15 cellular contexts compared by ENCODE assay signal in the genomic region with DNA sequence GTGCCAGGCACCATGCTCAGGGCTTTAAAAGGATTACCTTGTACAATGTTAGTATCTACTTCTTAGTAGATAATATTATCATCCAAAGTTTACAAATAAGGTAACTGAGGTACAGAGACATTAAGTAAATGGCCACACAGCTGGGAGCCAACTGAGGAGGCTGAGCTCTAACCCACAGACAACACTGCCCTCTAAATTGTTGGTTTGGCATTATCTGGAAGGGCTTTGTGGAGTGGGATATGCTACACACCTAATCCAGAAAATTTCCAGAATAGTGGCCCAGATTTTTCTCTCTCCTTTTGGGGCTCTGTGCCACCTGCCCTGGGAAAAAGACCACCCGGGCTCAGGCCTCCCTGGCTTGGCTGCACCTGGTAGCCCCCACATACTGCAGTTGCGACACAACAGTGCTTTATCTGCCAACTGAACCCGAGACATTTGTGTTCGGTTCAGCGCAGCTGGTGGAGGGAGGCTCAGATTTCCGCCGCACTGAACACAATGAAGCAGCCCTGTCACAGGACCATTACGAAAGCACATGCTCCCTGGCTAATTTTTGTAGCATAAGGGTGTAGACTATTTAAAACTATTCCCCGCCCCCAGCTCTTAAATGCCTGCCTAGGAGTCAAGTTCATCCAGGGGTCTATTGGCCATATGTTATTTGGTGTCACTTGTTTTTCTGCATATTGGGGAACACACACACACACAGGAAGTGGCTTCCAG.
DNase-seq lines count a peak whose midpoint lies in the region; ATAC-seq and TF ChIP-seq lines count a peak whose summit lies in the region.
"Had no signal": no experiment of that assay in that cellular context is flagged by ENCODE, and none has a peak within 500 bp of the region (broad histone marks: within the 10 kb centered on the region; RNA-seq: fewer than 3 reads in every experiment).

No MANE protein-coding gene starts in this region.

- intact Hi-C loops in activated T-helper 2 cell treated with anti-CD3 and anti-CD28 coated beads, Interferon-gamma antibody, Interleukin-2, Interleukin-4, amounts not matched to agents 10 μg/mL and 5 μg/mL and 100 μg/mL, durations not matched to agents 14 hours and 24 hours and 36 hours (cut with micrococcal nuclease), result no loop called here

- no peaks in the 10 kb centered on the region for H3K4me1 Mint-ChIP-seq in activated T-helper 2 cell treated with anti-CD3 and anti-CD28 coated beads, Interferon-gamma antibody, Interleukin-2, Interleukin-4, amounts not matched to agents 10 μg/mL and 5 μg/mL and 100 μg/mL, durations not matched to agents 14 hours and 24 hours and 36 hours (ENCODE audit: low read depth)

- no peak overlapping the region for H3K27ac Mint-ChIP-seq in activated T-helper 2 cell treated with anti-CD3 and anti-CD28 coated beads, Interferon-gamma antibody, Interleukin-2, Interleukin-4, amounts not matched to agents 10 μg/mL and 5 μg/mL and 100 μg/mL, durations not matched to agents 14 hours and 24 hours and 36 hours
- H3K27ac Mint-ChIP-seq: H9 had no signal

- no peak overlapping the region for H3K4me3 Mint-ChIP-seq in activated T-helper 2 cell treated with anti-CD3 and anti-CD28 coated beads, Interferon-gamma antibody, Interleukin-2, Interleukin-4, amounts not matched to agents 10 μg/mL and 5 μg/mL and 100 μg/mL, durations not matched to agents 14 hours and 24 hours and 36 hours (ENCODE audit: low read depth)
- H3K4me3 Mint-ChIP-seq: H9, neural crest cell had no signal

- H3K36me3 Mint-ChIP-seq in activated T-helper 2 cell treated with anti-CD3 and anti-CD28 coated beads, Interferon-gamma antibody, Interleukin-2, Interleukin-4, amounts not matched to agents 10 μg/mL and 5 μg/mL and 100 μg/mL, durations not matched to agents 14 hours and 24 hours and 36 hours (ENCODE audit: low read depth), result no peaks in the 10 kb centered on the region

- H3K27me3 Mint-ChIP-seq in activated T-helper 2 cell treated with anti-CD3 and anti-CD28 coated beads, Interferon-gamma antibody, Interleukin-2, Interleukin-4, amounts not matched to agents 10 μg/mL and 5 μg/mL and 100 μg/mL, durations not matched to agents 14 hours and 24 hours and 36 hours (ENCODE audit: low read depth), result no peaks in the 10 kb centered on the region

- H3K9me3 Mint-ChIP-seq in activated T-helper 2 cell treated with anti-CD3 and anti-CD28 coated beads, Interferon-gamma antibody, Interleukin-2, Interleukin-4, amounts not matched to agents 10 μg/mL and 5 μg/mL and 100 μg/mL, durations not matched to agents 14 hours and 24 hours and 36 hours, result no peaks in the 10 kb centered on the region
- H3K9me3 Mint-ChIP-seq: H9, neural crest cell had no signal

- DNase-seq in HuH-7 (ENCODE audit: low spot score), result peak; percentile 23
- peak; percentile 17 to 57 for DNase-seq in NCI-H446 (lab: John Stamatoyannopoulos, UW)
- DNase-seq in glomerular visceral epithelial cell (ENCODE audit: extremely low spot score), result peak; percentile 20
- peak; percentile 54 for DNase-seq in pons (ENCODE audit: low spot score)
- no peak for DNase-seq in activated T-helper 2 cell treated with anti-CD3 and anti-CD28 coated beads, Interferon-gamma antibody, Interleukin-2, Interleukin-4, amounts not matched to agents 10 μg/mL and 5 μg/mL and 100 μg/mL, durations not matched to agents 14 hours and 24 hours and 36 hours (ENCODE audit: low spot score)
- DNase-seq: activated T-cell treated with anti-CD3 and anti-CD28 coated beads, Interleukin-2, amount 50 U/mL, for 1 hour; cerebellar nuclear complex; DMS53; H9; T-helper 9 cell; uterus had no signal

- ATAC-seq in HG02981 (IDR thresholded peaks at IDR 0.05; ENCODE audit: unreplicated experiment) (no peak), SK-N-SH treated with all-trans-retinoic acid at 6 μM for 48 hours (no peak), GM18907 (IDR thresholded peaks at IDR 0.05; ENCODE audit: unreplicated experiment) (no peak)

TF ChIP-seq in SK-N-SH treated with all-trans-retinoic acid at 6 μM for 48 hours, 23 proteins besides CTCF, POLR2A, EP300 and RAD21:
- TF ChIP-seq OSR1 (CRISPR knock-in tag; IDR thresholded peaks at IDR 0.05) (no peak), ZFP3 (CRISPR knock-in tag; IDR thresholded peaks at IDR 0.05) (no peak), BACH2 (CRISPR knock-in tag; IDR thresholded peaks at IDR 0.05; ENCODE audit: borderline replicate concordance) (no peak), GLIS3 (CRISPR knock-in tag; IDR thresholded peaks at IDR 0.05) (no peak)
